Comparison of ENCODE assay signal across 8 cellular contexts in the genomic region with DNA sequence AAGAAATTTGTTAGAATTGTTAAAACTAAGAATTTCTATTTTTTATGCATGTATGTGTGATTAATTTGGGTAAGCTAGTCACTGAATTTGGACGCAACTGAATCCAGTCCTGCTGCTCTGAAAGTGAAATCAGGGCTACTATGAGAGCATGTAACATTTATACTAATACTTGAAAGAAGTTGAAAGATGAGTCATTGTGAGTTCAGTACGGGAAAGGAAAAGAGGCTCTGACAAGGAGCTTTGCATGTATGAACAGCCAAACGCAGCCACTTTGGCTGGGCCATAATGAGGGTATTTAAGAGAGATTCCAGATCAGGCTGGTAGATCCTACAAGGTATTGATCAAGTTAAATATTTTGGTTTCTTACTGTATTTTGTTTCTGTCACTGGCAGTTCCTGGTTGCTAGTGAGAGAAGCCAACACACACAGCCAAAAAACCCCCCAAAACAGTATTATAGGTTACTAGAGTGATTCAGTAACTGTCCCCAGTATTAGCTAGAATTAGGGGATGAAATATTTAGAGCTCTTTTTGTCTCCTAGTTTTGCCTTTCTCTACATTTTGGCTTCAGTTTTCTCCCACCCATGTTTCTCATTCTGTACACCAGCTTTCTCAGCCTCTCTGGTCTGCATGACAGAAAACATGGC. TPM values are rescaled to one million over a fixed set of nuclear protein-coding genes. Genes with fewer than 3 reads are reported as not detected.
DNase-seq lines count a peak whose midpoint lies in the region; ATAC-seq and TF ChIP-seq lines count a peak whose summit lies in the region.

No MANE protein-coding gene starts in this region.

- peaks cover 6% of the 10 kb centered on the region for H3K36me3 Mint-ChIP-seq in endothelial cell (ENCODE audit: low read depth, unreplicated experiment)

- H3K9me3 Mint-ChIP-seq in endothelial cell (ENCODE audit: unreplicated experiment), result no peaks in the 10 kb centered on the region

- no peak for TF ChIP-seq CTCF in GM10248 (IDR thresholded peaks at IDR 0.05; ENCODE audit: control extremely low read depth, extremely low read depth, low read depth, missing control alignments)
- no peak for TF ChIP-seq CTCF in esophagus squamous epithelium (IDR thresholded peaks at IDR 0.05)
- no peak for TF ChIP-seq CTCF in thyroid gland (IDR thresholded peaks at IDR 0.05)
- TF ChIP-seq CTCF in endothelial cell (IDR thresholded peaks at IDR 0.05; ENCODE audit: unreplicated experiment), result no peak
- no peak for TF ChIP-seq CTCF in PC-9 (conservative IDR thresholded peaks at IDR 0.05)

- H3K79me2 ChIP-seq in PC-9 (ENCODE audit: low read depth), result peaks cover 53% of the 10 kb centered on the region

- ATAC-seq in GM21367 (IDR thresholded peaks at IDR 0.05; ENCODE audit: unreplicated experiment) (peak; percentile 97), HG03520 (IDR thresholded peaks at IDR 0.05; ENCODE audit: unreplicated experiment) (peak; percentile 99)

- no peaks in the 10 kb centered on the region for H3K9me2 ChIP-seq in PC-9 (ENCODE audit: insufficient read depth)

- H3K27ac Mint-ChIP-seq in endothelial cell (ENCODE audit: unreplicated experiment), result no peak overlapping the region

- TF ChIP-seq POLR2A in esophagus squamous epithelium (IDR thresholded peaks at IDR 0.05) (no peak), thyroid gland (IDR thresholded peaks at IDR 0.05) (no peak)

- peaks cover 12 to 56% (median 13%) of the 10 kb centered on the region in 3 donors for H3K4me1 ChIP-seq in esophagus squamous epithelium
- H3K4me1 ChIP-seq in thyroid gland, result peaks cover 6 to 17% of the 10 kb centered on the region in 2 donors
- H3K4me1 ChIP-seq in PC-9 (replicated peaks; ENCODE audit: insufficient read depth), result peaks cover 4% of the 10 kb centered on the region; the same call in 1 of the 2 replicates

- H3K36me3 ChIP-seq in esophagus squamous epithelium (peaks cover 0 to 57% (median 4%) of the 10 kb centered on the region in 3 donors), thyroid gland (peaks cover 9 to 14% of the 10 kb centered on the region in 2 donors), PC-9 (ENCODE audit: low read depth) (peaks cover 58% of the 10 kb centered on the region)

- H4K20me1 ChIP-seq in PC-9 (ENCODE audit: insufficient read depth), result peaks cover 54% of the 10 kb centered on the region

- H3K27me3 Mint-ChIP-seq in endothelial cell (ENCODE audit: unreplicated experiment), result no peaks in the 10 kb centered on the region

- H3K27me3 ChIP-seq in esophagus squamous epithelium (no peaks in the 10 kb centered on the region), thyroid gland (no peaks in the 10 kb centered on the region), PC-9 (ENCODE audit: insufficient read depth, low read depth) (no peaks in the 10 kb centered on the region)

- CTCF ChIA-PET in GM10248 (lab: Yijun Ruan, JAX) (interaction anchor here (0.9 to 3.4 kb wide), 9 partner anchors 9 to 46 kb away, joined by 3 to 15 read pairs (median 4); a partner anchor contains a TSS), PC-9 (lab: Charles Lee) (interaction anchor here (0.6 kb wide), 2 partner anchors 9 to 17 kb away, joined by 3 to 7 read pairs; no protein-coding TSS in a partner anchor)

- H3K4me3 Mint-ChIP-seq in endothelial cell (ENCODE audit: unreplicated experiment), result no peak overlapping the region

- intact Hi-C loops in esophagus squamous epithelium (cut with DNase I) (no loop called here), thyroid gland (cut with DNase I) (no loop called here), PC-9 (cut with micrococcal nuclease; ENCODE audit: unreplicated experiment) (no loop called here)

- H3K9me3 ChIP-seq in esophagus squamous epithelium, result no peaks in the 10 kb centered on the region
- H3K9me3 ChIP-seq in thyroid gland, result no peaks in the 10 kb centered on the region
- no peaks in the 10 kb centered on the region for H3K9me3 ChIP-seq in PC-9 (ENCODE audit: insufficient read depth, low read depth)

- no peak overlapping the region for H3K4me3 ChIP-seq in esophagus squamous epithelium
- no peak overlapping the region for H3K4me3 ChIP-seq in thyroid gland (replicated peaks in 1 of 3)
- no peak overlapping the region for H3K4me3 ChIP-seq in PC-9

- WGBS in esophagus squamous epithelium, 2 donors, result 28 to 39% methylated on average over 3 of the region's 3 CpGs
- 75 to 86% methylated on average over 3 of the region's 3 CpGs for WGBS in thyroid gland, 2 donors

- H2AFZ ChIP-seq in PC-9, result no peak overlapping the region

- DNase-seq in GM10248 (ENCODE audit: extremely low spot score) (peak; percentile 48), esophagus squamous epithelium (lab: John Stamatoyannopoulos, UW) (no peak), DMS153 (lab: John Stamatoyannopoulos, UW) (no peak), thyroid gland (no peak), endothelial cell (ENCODE audit: low spot score) (no peak), PC-9 (no peak)

- BruUV-seq in PC-9 (replicated peaks; lab: Mats Ljungman, UMichigan), result no TSS peak

- POLR2A ChIA-PET in GM10248 (lab: Yijun Ruan, JAX), result interaction anchor here (1.0 to 1.2 kb wide), 2 partner anchors 13 to 15 kb away, joined by 3 to 4 read pairs; a partner anchor contains a TSS
- POLR2A ChIA-PET in PC-9 (lab: Charles Lee; ENCODE audit: unreplicated experiment), result interaction anchor here (0.6 kb wide), 1 partner anchor 14 kb away, joined by 5 read pairs; a partner anchor contains a TSS

- H3K27ac ChIP-seq in esophagus squamous epithelium (peak overlapping the region in 3 of 4 donors; percentile 19 to 31 (median 28)), thyroid gland (no peak overlapping the region), PC-9 (no peak overlapping the region)

- peaks cover 4% of the 10 kb centered on the region for H3F3A ChIP-seq in PC-9 (ENCODE audit: insufficient read depth, low read depth)

- no peak overlapping the region for H3K4me2 ChIP-seq in PC-9

- H3K4me1 Mint-ChIP-seq in endothelial cell (ENCODE audit: unreplicated experiment), result no peaks in the 10 kb centered on the region

RNA-seq across cellular contexts. Expression of a gene that starts 14.1 kb away (rescaled TPM):
- total RNA-seq in esophagus squamous epithelium (10 to 100 TPM; 21.7 to 41.6 (median 33.1) TPM), thyroid gland (10 to 100 TPM; 35.3 to 49.0 (median 42.4) TPM), endothelial cell (ENCODE audit: unreplicated experiment) (26.7 TPM), PC-9 (2021) (31.4 and 33.1 TPM in 2 replicates)

RNA-seq across cellular contexts. Expression of a gene that starts 14.5 kb away (rescaled TPM):
- 1 to 10 TPM in 3 of 4 donors, under 1 TPM in 1; 0.70 to 5.5 (median 2.4) TPM for total RNA-seq in esophagus squamous epithelium
- 10 to 100 TPM; 12.1 to 16.6 (median 13.8) TPM for total RNA-seq in thyroid gland
- 3.1 TPM for total RNA-seq in endothelial cell (ENCODE audit: unreplicated experiment)
- total RNA-seq in PC-9 (2021), result 8.8 and 11.9 TPM in 2 replicates

Comparison
In these comparisons a context has a peak if more than half of its experiments do, and no peak if none do; other contexts are left out.
1. H3K27ac ChIP-seq: peak in esophagus squamous epithelium (3 of 4); none in thyroid gland (0 of 3) and PC-9 (single experiment).